In the genomic region with DNA sequence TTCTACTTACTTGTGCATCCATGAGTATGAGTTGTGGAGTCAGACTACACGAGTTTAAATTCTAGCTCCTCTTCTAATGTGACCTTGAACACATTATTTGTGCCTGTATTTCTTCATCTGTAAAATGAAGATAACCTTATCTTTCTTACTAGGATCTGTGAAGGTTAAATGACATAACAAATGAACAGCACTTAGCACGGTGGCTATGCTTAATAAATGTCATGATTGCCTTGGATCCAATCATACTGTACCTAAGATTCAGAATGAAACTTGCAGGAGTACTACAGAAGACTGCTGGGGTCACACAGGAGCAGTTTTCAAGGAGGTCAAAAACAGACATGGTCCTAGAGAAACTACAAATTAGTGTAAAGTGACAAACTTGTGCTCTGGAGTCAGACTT, we compare ENCODE assay signal across 23 cellular contexts. TPM values are rescaled to one million over a fixed set of nuclear protein-coding genes. Genes with fewer than 3 reads are reported as not detected.
DNase-seq lines count a peak whose midpoint lies in the region; ATAC-seq and TF ChIP-seq lines count a peak whose summit lies in the region.
"Had no signal": no experiment of that assay in that cellular context is flagged by ENCODE, and none has a peak within 500 bp of the region (broad histone marks: within the 10 kb centered on the region; RNA-seq: fewer than 3 reads in every experiment).

No MANE protein-coding gene starts in this region.

- H3F3A ChIP-seq in PC-9 (ENCODE audit: insufficient read depth, low read depth): peaks cover 25% of the 10 kb centered on the region; the same call in 1 of the 2 replicates

- no peak overlapping the region for H3K4me3 ChIP-seq in PC-9
- H3K4me3 ChIP-seq in neutrophil (ENCODE audit: low read depth in 1 of 2, low read length in 1 of 2): no peak overlapping the region
- no peak overlapping the region for H3K4me3 ChIP-seq in naive thymus-derived CD4-positive, alpha-beta T cell (ENCODE audit: low read length)
- H3K4me3 ChIP-seq: GM23338, MG63 had no signal

- POLR2A ChIA-PET in PC-9 (lab: Charles Lee; ENCODE audit: unreplicated experiment): interaction anchor here (0.8 kb wide), 1 partner anchor 163 kb away, joined by 3 read pairs; no protein-coding TSS in a partner anchor
- POLR2A ChIA-PET in naive thymus-derived CD4-positive, alpha-beta T cell (lab: Charles Lee): no interaction called here

- H3K9me3 ChIP-seq in PC-9 (ENCODE audit: insufficient read depth, low read depth): no peaks in the 10 kb centered on the region; the same call in 1 of the 2 replicates
- no peaks in the 10 kb centered on the region for H3K9me3 ChIP-seq in neutrophil
- no peaks in the 10 kb centered on the region for H3K9me3 ChIP-seq in naive thymus-derived CD4-positive, alpha-beta T cell (ENCODE audit: control insufficient read depth in 2 of 3, low read length in 3 of 3)
- H3K9me3 ChIP-seq: Caco-2, MG63, SK-N-SH had no signal

- H3K27me3 ChIP-seq in PC-9 (ENCODE audit: insufficient read depth, low read depth) (no peaks in the 10 kb centered on the region), neutrophil (no peaks in the 10 kb centered on the region)
- H3K27me3 ChIP-seq in naive thymus-derived CD4-positive, alpha-beta T cell (ENCODE audit: control insufficient read depth in 2 of 2, insufficient read depth in 2 of 2, low read length in 2 of 2): no peaks in the 10 kb centered on the region
- H3K27me3 ChIP-seq: MG63 had no signal

- ATAC-seq in GM18868 (IDR thresholded peaks at IDR 0.05; ENCODE audit: unreplicated experiment): peak; percentile 44
- ATAC-seq in HG02885 (IDR thresholded peaks at IDR 0.05; ENCODE audit: poor library complexity, unreplicated experiment): peak; percentile 31
- ATAC-seq in GM19397 (IDR thresholded peaks at IDR 0.05; ENCODE audit: unreplicated experiment): no peak
- no peak for ATAC-seq in naive thymus-derived CD4-positive, alpha-beta T cell
- ATAC-seq: GM23338 had no signal

- no peaks in the 10 kb centered on the region for H3K36me3 Mint-ChIP-seq in naive thymus-derived CD4-positive, alpha-beta T cell
- H3K36me3 Mint-ChIP-seq: CD4-positive, alpha-beta memory T cell had no signal

- no peak overlapping the region for H3K4me2 ChIP-seq in PC-9
- H3K4me2 ChIP-seq: GM23338, SK-N-SH had no signal

- TF ChIP-seq CTCF in PC-9 (conservative IDR thresholded peaks at IDR 0.05) (no peak), neutrophil (IDR thresholded peaks at IDR 0.05) (no peak)

- CTCF ChIA-PET in PC-9 (lab: Charles Lee): no interaction called here
- CTCF ChIA-PET in naive thymus-derived CD4-positive, alpha-beta T cell (lab: Charles Lee): no interaction called here

- no peak overlapping the region for H3K4me3 Mint-ChIP-seq in naive thymus-derived CD4-positive, alpha-beta T cell
- H3K4me3 Mint-ChIP-seq: CD4-positive, alpha-beta memory T cell; GM23338; T-helper 1 cell treated with Interleukin-12 subunit alpha and Interleukin-12 subunit beta and Interleukin-4 antibody, amounts not matched to agents 30 μg/mL and 1 μg/mL, for 36 hours had no signal

- no peak overlapping the region for H2AFZ ChIP-seq in PC-9

- DNase-seq in PC-9: no peak
- no peak for DNase-seq in naive thymus-derived CD4-positive, alpha-beta T cell
- DNase-seq in NCI-H82 treated with DMSO at 0.1 percent for 48 hours (lab: John Stamatoyannopoulos, UW; ENCODE audit: unreplicated experiment): no peak
- no peak for DNase-seq in hypothalamus (lab: John Stamatoyannopoulos, UW)
- DNase-seq: C1 segment of cervical spinal cord; Caco-2; CD4-positive, alpha-beta memory T cell; HCEC 1CT; KG1; MG63; NCI-H2029; NCI-H446; NCI-H524 treated with DMSO at 0.1 percent for 48 hours; OCI-M1; SK-N-SH; SW 1271 had no signal

- intact Hi-C loops in PC-9 (cut with micrococcal nuclease; ENCODE audit: unreplicated experiment): no loop called here
- intact Hi-C loops in naive thymus-derived CD4-positive, alpha-beta T cell (cut with micrococcal nuclease): no loop called here

- H3K9me3 Mint-ChIP-seq in naive thymus-derived CD4-positive, alpha-beta T cell: no peaks in the 10 kb centered on the region
- H3K9me3 Mint-ChIP-seq: T-helper 1 cell treated with Interleukin-12 subunit alpha and Interleukin-12 subunit beta and Interleukin-4 antibody, amounts not matched to agents 30 μg/mL and 1 μg/mL, for 36 hours had no signal

- H3K4me1 Mint-ChIP-seq in naive thymus-derived CD4-positive, alpha-beta T cell: no peaks in the 10 kb centered on the region
- H3K4me1 Mint-ChIP-seq: CD4-positive, alpha-beta memory T cell; GM23338 had no signal

- H3K27ac ChIP-seq in PC-9: peak overlapping the region; percentile 75
- peak overlapping the region; percentile 77 for H3K27ac ChIP-seq in neutrophil
- no peak overlapping the region for H3K27ac ChIP-seq in naive thymus-derived CD4-positive, alpha-beta T cell (ENCODE audit: low read depth, low read length)

- no peaks in the 10 kb centered on the region for H4K20me1 ChIP-seq in PC-9 (ENCODE audit: insufficient read depth)

- no TSS peak for BruUV-seq in PC-9 (replicated peaks; lab: Mats Ljungman, UMichigan)

- H3K4me1 ChIP-seq in PC-9 (replicated peaks; ENCODE audit: insufficient read depth) (peaks cover 26% of the 10 kb centered on the region), neutrophil (ENCODE audit: control insufficient read depth in 1 of 2, insufficient read depth in 1 of 2, low read depth in 1 of 2, low read length in 1 of 2) (peaks cover 35 to 47% of the 10 kb centered on the region in 2 experiments)
- no peaks in the 10 kb centered on the region for H3K4me1 ChIP-seq in naive thymus-derived CD4-positive, alpha-beta T cell (ENCODE audit: control insufficient read depth in 2 of 2, insufficient read depth in 2 of 2, low read length in 2 of 2)
- H3K4me1 ChIP-seq: Caco-2 had no signal

- H3K27me3 Mint-ChIP-seq in naive thymus-derived CD4-positive, alpha-beta T cell: peaks cover 0 to 23% (median 9%) of the 10 kb centered on the region in 5 donors

- no peak overlapping the region for H3K27ac Mint-ChIP-seq in naive thymus-derived CD4-positive, alpha-beta T cell
- H3K27ac Mint-ChIP-seq: CD4-positive, alpha-beta memory T cell; GM23338; T-helper 1 cell treated with Interleukin-12 subunit alpha and Interleukin-12 subunit beta and Interleukin-4 antibody, amounts not matched to agents 30 μg/mL and 1 μg/mL, for 36 hours had no signal

- H3K79me2 ChIP-seq in PC-9 (ENCODE audit: low read depth): no peaks in the 10 kb centered on the region

- no peaks in the 10 kb centered on the region for H3K36me3 ChIP-seq in PC-9 (ENCODE audit: low read depth)
- H3K36me3 ChIP-seq in neutrophil: no peaks in the 10 kb centered on the region
- H3K36me3 ChIP-seq in naive thymus-derived CD4-positive, alpha-beta T cell (ENCODE audit: control insufficient read depth in 2 of 3, insufficient read depth in 3 of 3, low read length in 3 of 3): no peaks in the 10 kb centered on the region
- H3K36me3 ChIP-seq: MG63 had no signal

- no peaks in the 10 kb centered on the region for H3K9me2 ChIP-seq in PC-9 (ENCODE audit: insufficient read depth)
- H3K9me2 ChIP-seq: SK-N-SH had no signal

RNA-seq across cellular contexts. Expression of gene ALG14, which starts 22.2 kb away (rescaled TPM):
- total RNA-seq in PC-9 (2021): 7.7 and 8.6 TPM in 2 replicates
- total RNA-seq in naive thymus-derived CD4-positive, alpha-beta T cell: 1 to 10 TPM; 1.1 to 2.2 (median 1.5) TPM
- polyA plus RNA-seq in naive thymus-derived CD4-positive, alpha-beta T cell: 1 to 10 TPM; 1.7 to 3.2 TPM

RNA-seq across cellular contexts. Expression of gene TLCD4, which starts 22.2 kb away (rescaled TPM):
- total RNA-seq in PC-9 (2021): 11.2 TPM in 2 replicates
- total RNA-seq in naive thymus-derived CD4-positive, alpha-beta T cell: not detected
- polyA plus RNA-seq in naive thymus-derived CD4-positive, alpha-beta T cell: not detected
- total RNA-seq: A673 had no signal

Comparison
In these comparisons a context has a peak if more than half of its experiments do, and no peak if none do; other contexts are left out.
1. ATAC-seq: peak in GM18868 (single experiment) and HG02885 (single experiment); none in GM19397 (single experiment) and naive thymus-derived CD4-positive, alpha-beta T cell (single experiment).
2. RNA of gene TLCD4, which starts 22.2 kb away (total RNA-seq): 11.2 TPM in PC-9; not detected in naive thymus-derived CD4-positive, alpha-beta T cell; every median in the first group is over 10 times any median in the second.